Comparison of ENCODE assay signal across 1 cellular context in the genomic region with DNA sequence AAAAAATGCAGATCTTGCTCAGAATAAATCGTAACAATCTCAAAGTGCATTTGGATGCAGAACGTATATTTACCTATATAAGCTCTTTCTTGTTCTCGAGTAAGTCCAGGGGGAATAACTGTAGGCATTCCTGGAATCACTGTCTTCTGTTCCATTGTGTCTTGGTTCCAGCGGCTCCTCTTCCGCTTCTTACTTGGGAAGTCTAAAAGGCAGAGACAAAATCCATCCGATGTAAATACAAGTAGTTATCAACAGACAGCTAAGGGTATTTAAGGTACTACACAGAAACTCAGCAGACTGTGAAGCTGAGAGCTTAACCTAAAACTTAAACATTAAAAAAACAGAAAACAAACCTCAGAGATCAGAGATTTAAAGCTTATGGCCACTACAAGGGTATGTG.
TF ChIP-seq lines count a peak whose summit lies in the region.

No MANE protein-coding gene starts in this region.

TF ChIP-seq in GM23338, 12 proteins besides CTCF, POLR2A, EP300 and RAD21 (continued from another document):
- TF ChIP-seq, protein P1, sequence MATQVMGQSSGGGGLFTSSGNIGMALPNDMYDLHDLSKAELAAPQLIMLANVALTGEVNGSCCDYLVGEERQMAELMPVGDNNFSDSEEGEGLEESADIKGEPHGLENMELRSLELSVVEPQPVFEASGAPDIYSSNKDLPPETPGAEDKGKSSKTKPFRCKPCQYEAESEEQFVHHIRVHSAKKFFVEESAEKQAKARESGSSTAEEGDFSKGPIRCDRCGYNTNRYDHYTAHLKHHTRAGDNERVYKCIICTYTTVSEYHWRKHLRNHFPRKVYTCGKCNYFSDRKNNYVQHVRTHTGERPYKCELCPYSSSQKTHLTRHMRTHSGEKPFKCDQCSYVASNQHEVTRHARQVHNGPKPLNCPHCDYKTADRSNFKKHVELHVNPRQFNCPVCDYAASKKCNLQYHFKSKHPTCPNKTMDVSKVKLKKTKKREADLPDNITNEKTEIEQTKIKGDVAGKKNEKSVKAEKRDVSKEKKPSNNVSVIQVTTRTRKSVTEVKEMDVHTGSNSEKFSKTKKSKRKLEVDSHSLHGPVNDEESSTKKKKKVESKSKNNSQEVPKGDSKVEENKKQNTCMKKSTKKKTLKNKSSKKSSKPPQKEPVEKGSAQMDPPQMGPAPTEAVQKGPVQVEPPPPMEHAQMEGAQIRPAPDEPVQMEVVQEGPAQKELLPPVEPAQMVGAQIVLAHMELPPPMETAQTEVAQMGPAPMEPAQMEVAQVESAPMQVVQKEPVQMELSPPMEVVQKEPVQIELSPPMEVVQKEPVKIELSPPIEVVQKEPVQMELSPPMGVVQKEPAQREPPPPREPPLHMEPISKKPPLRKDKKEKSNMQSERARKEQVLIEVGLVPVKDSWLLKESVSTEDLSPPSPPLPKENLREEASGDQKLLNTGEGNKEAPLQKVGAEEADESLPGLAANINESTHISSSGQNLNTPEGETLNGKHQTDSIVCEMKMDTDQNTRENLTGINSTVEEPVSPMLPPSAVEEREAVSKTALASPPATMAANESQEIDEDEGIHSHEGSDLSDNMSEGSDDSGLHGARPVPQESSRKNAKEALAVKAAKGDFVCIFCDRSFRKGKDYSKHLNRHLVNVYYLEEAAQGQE (IDR thresholded peaks at IDR 0.05; ENCODE audit: unreplicated experiment) = no peak
- TF ChIP-seq STAT1 (IDR thresholded peaks at IDR 0.05; ENCODE audit: unreplicated experiment) (no peak), ZNF331 (CRISPR knock-in tag; IDR thresholded peaks at IDR 0.05; ENCODE audit: low read depth) (no peak), NANOG (IDR thresholded peaks at IDR 0.05; ENCODE audit: borderline replicate concordance) (no peak)
- TF ChIP-seq, protein P2, sequence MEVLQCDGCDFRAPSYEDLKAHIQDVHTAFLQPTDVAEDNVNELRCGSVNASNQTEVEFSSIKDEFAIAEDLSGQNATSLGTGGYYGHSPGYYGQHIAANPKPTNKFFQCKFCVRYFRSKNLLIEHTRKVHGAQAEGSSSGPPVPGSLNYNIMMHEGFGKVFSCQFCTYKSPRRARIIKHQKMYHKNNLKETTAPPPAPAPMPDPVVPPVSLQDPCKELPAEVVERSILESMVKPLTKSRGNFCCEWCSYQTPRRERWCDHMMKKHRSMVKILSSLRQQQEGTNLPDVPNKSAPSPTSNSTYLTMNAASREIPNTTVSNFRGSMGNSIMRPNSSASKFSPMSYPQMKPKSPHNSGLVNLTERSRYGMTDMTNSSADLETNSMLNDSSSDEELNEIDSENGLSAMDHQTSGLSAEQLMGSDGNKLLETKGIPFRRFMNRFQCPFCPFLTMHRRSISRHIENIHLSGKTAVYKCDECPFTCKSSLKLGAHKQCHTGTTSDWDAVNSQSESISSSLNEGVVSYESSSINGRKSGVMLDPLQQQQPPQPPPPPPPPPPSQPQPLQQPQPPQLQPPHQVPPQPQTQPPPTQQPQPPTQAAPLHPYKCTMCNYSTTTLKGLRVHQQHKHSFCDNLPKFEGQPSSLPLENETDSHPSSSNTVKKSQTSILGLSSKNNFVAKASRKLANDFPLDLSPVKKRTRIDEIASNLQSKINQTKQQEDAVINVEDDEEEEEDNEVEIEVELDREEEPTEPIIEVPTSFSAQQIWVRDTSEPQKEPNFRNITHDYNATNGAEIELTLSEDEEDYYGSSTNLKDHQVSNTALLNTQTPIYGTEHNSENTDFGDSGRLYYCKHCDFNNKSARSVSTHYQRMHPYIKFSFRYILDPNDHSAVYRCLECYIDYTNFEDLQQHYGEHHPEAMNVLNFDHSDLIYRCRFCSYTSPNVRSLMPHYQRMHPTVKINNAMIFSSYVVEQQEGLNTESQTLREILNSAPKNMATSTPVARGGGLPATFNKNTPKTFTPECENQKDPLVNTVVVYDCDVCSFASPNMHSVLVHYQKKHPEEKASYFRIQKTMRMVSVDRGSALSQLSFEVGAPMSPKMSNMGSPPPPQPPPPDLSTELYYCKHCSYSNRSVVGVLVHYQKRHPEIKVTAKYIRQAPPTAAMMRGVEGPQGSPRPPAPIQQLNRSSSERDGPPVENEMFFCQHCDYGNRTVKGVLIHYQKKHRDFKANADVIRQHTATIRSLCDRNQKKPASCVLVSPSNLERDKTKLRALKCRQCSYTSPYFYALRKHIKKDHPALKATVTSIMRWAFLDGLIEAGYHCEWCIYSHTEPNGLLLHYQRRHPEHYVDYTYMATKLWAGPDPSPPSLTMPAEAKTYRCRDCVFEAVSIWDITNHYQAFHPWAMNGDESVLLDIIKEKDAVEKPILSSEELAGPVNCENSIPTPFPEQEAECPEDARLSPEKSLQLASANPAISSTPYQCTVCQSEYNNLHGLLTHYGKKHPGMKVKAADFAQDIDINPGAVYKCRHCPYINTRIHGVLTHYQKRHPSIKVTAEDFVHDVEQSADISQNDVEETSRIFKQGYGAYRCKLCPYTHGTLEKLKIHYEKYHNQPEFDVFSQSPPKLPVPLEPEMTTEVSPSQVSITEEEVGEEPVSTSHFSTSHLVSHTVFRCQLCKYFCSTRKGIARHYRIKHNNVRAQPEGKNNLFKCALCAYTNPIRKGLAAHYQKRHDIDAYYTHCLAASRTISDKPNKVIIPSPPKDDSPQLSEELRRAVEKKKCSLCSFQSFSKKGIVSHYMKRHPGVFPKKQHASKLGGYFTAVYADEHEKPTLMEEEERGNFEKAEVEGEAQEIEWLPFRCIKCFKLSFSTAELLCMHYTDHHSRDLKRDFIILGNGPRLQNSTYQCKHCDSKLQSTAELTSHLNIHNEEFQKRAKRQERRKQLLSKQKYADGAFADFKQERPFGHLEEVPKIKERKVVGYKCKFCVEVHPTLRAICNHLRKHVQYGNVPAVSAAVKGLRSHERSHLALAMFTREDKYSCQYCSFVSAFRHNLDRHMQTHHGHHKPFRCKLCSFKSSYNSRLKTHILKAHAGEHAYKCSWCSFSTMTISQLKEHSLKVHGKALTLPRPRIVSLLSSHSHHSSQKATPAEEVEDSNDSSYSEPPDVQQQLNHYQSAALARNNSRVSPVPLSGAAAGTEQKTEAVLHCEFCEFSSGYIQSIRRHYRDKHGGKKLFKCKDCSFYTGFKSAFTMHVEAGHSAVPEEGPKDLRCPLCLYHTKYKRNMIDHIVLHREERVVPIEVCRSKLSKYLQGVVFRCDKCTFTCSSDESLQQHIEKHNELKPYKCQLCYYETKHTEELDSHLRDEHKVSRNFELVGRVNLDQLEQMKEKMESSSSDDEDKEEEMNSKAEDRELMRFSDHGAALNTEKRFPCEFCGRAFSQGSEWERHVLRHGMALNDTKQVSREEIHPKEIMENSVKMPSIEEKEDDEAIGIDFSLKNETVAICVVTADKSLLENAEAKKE (CRISPR knock-in tag; IDR thresholded peaks at IDR 0.05) = no peak
- TF ChIP-seq, protein P3, sequence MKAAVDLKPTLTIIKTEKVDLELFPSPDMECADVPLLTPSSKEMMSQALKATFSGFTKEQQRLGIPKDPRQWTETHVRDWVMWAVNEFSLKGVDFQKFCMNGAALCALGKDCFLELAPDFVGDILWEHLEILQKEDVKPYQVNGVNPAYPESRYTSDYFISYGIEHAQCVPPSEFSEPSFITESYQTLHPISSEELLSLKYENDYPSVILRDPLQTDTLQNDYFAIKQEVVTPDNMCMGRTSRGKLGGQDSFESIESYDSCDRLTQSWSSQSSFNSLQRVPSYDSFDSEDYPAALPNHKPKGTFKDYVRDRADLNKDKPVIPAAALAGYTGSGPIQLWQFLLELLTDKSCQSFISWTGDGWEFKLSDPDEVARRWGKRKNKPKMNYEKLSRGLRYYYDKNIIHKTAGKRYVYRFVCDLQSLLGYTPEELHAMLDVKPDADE (IDR thresholded peaks at IDR 0.05) = no peak
